ENCODE assay signal across 2 cellular contexts in genomic region chr6:47428288-47428687, GRCh38.
TF ChIP-seq lines count a peak whose summit lies in the region.

No MANE protein-coding gene starts in this region.

TF ChIP-seq in GM23338, 12 proteins besides CTCF, POLR2A, EP300 and RAD21:
- TF ChIP-seq JUNB (IDR thresholded peaks at IDR 0.05; ENCODE audit: unreplicated experiment) = no peak
- TF ChIP-seq ZNF114 (CRISPR knock-in tag; IDR thresholded peaks at IDR 0.05) = no peak; the same call in 1 of the 2 replicates
- TF ChIP-seq STAT1 (IDR thresholded peaks at IDR 0.05; ENCODE audit: unreplicated experiment) = no peak
- no peak for TF ChIP-seq CREB1 (CRISPR knock-in tag; IDR thresholded peaks at IDR 0.05; ENCODE audit: low read depth)
- TF ChIP-seq NANOG (IDR thresholded peaks at IDR 0.05; ENCODE audit: borderline replicate concordance) = no peak
- no peak for TF ChIP-seq EZH2phosphoT487 (IDR thresholded peaks at IDR 0.05; ENCODE audit: unreplicated experiment)
- TF ChIP-seq ZNF331 (CRISPR knock-in tag; IDR thresholded peaks at IDR 0.05; ENCODE audit: low read depth) = no peak
- TF ChIP-seq REST (IDR thresholded peaks at IDR 0.05; ENCODE audit: unreplicated experiment) = no peak
- TF ChIP-seq, protein P1, sequence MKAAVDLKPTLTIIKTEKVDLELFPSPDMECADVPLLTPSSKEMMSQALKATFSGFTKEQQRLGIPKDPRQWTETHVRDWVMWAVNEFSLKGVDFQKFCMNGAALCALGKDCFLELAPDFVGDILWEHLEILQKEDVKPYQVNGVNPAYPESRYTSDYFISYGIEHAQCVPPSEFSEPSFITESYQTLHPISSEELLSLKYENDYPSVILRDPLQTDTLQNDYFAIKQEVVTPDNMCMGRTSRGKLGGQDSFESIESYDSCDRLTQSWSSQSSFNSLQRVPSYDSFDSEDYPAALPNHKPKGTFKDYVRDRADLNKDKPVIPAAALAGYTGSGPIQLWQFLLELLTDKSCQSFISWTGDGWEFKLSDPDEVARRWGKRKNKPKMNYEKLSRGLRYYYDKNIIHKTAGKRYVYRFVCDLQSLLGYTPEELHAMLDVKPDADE (IDR thresholded peaks at IDR 0.05) = no peak
- no peak for TF ChIP-seq EZH2 (IDR thresholded peaks at IDR 0.05; ENCODE audit: low read depth, unreplicated experiment)
- TF ChIP-seq, protein P2, sequence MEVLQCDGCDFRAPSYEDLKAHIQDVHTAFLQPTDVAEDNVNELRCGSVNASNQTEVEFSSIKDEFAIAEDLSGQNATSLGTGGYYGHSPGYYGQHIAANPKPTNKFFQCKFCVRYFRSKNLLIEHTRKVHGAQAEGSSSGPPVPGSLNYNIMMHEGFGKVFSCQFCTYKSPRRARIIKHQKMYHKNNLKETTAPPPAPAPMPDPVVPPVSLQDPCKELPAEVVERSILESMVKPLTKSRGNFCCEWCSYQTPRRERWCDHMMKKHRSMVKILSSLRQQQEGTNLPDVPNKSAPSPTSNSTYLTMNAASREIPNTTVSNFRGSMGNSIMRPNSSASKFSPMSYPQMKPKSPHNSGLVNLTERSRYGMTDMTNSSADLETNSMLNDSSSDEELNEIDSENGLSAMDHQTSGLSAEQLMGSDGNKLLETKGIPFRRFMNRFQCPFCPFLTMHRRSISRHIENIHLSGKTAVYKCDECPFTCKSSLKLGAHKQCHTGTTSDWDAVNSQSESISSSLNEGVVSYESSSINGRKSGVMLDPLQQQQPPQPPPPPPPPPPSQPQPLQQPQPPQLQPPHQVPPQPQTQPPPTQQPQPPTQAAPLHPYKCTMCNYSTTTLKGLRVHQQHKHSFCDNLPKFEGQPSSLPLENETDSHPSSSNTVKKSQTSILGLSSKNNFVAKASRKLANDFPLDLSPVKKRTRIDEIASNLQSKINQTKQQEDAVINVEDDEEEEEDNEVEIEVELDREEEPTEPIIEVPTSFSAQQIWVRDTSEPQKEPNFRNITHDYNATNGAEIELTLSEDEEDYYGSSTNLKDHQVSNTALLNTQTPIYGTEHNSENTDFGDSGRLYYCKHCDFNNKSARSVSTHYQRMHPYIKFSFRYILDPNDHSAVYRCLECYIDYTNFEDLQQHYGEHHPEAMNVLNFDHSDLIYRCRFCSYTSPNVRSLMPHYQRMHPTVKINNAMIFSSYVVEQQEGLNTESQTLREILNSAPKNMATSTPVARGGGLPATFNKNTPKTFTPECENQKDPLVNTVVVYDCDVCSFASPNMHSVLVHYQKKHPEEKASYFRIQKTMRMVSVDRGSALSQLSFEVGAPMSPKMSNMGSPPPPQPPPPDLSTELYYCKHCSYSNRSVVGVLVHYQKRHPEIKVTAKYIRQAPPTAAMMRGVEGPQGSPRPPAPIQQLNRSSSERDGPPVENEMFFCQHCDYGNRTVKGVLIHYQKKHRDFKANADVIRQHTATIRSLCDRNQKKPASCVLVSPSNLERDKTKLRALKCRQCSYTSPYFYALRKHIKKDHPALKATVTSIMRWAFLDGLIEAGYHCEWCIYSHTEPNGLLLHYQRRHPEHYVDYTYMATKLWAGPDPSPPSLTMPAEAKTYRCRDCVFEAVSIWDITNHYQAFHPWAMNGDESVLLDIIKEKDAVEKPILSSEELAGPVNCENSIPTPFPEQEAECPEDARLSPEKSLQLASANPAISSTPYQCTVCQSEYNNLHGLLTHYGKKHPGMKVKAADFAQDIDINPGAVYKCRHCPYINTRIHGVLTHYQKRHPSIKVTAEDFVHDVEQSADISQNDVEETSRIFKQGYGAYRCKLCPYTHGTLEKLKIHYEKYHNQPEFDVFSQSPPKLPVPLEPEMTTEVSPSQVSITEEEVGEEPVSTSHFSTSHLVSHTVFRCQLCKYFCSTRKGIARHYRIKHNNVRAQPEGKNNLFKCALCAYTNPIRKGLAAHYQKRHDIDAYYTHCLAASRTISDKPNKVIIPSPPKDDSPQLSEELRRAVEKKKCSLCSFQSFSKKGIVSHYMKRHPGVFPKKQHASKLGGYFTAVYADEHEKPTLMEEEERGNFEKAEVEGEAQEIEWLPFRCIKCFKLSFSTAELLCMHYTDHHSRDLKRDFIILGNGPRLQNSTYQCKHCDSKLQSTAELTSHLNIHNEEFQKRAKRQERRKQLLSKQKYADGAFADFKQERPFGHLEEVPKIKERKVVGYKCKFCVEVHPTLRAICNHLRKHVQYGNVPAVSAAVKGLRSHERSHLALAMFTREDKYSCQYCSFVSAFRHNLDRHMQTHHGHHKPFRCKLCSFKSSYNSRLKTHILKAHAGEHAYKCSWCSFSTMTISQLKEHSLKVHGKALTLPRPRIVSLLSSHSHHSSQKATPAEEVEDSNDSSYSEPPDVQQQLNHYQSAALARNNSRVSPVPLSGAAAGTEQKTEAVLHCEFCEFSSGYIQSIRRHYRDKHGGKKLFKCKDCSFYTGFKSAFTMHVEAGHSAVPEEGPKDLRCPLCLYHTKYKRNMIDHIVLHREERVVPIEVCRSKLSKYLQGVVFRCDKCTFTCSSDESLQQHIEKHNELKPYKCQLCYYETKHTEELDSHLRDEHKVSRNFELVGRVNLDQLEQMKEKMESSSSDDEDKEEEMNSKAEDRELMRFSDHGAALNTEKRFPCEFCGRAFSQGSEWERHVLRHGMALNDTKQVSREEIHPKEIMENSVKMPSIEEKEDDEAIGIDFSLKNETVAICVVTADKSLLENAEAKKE (CRISPR knock-in tag; IDR thresholded peaks at IDR 0.05) = no peak
- no peak for TF ChIP-seq POLR2AphosphoS5 (IDR thresholded peaks at IDR 0.05; ENCODE audit: low read depth)

TF ChIP-seq in H1, 55 proteins besides CTCF, POLR2A, EP300 and RAD21:
- TF ChIP-seq POU5F1 (IDR thresholded peaks at IDR 0.05; ENCODE audit: low read depth, low read length) (no peak), ASH2L (IDR thresholded peaks at IDR 0.05; ENCODE audit: low read length) (no peak), SRF (IDR thresholded peaks at IDR 0.05; ENCODE audit: low read depth, low read length) (no peak), MAFK (IDR thresholded peaks at IDR 0.05; ENCODE audit: low read depth, low read length) (no peak), CEBPB (IDR thresholded peaks at IDR 0.05; ENCODE audit: low read depth, low read length) (no peak), BRCA1 (IDR thresholded peaks at IDR 0.05; ENCODE audit: low read depth, low read length) (no peak), ZNF274 (IDR thresholded peaks at IDR 0.05; ENCODE audit: borderline replicate concordance, extremely low read depth, low read length) (no peak), SIN3A (conservative IDR thresholded peaks at IDR 0.05 in 1 of 2, IDR thresholded peaks at IDR 0.05 in 1 of 2; ENCODE audit: low read depth in 1 of 2, low read length in 2 of 2) (no peak), ATF2 (IDR thresholded peaks at IDR 0.05; ENCODE audit: low read length) (no peak), CHD2 (IDR thresholded peaks at IDR 0.05; ENCODE audit: low read length) (no peak), EZH2 (IDR thresholded peaks at IDR 0.05; ENCODE audit: low read depth, low read length, severe bottlenecking) (no peak), RBBP5 (IDR thresholded peaks at IDR 0.05; ENCODE audit: borderline replicate concordance, low read depth, low read length) (no peak), CTBP2 (IDR thresholded peaks at IDR 0.05; ENCODE audit: borderline replicate concordance, insufficient read depth, insufficient read length, low read length) (no peak), CHD7 (IDR thresholded peaks at IDR 0.05; ENCODE audit: insufficient replicate concordance, low read length) (no peak)
- TF ChIP-seq, protein P3, sequence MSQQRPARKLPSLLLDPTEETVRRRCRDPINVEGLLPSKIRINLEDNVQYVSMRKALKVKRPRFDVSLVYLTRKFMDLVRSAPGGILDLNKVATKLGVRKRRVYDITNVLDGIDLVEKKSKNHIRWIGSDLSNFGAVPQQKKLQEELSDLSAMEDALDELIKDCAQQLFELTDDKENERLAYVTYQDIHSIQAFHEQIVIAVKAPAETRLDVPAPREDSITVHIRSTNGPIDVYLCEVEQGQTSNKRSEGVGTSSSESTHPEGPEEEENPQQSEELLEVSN (IDR thresholded peaks at IDR 0.05) = no peak
